ENCODE assay signal across 21 cellular contexts in the genomic region with DNA sequence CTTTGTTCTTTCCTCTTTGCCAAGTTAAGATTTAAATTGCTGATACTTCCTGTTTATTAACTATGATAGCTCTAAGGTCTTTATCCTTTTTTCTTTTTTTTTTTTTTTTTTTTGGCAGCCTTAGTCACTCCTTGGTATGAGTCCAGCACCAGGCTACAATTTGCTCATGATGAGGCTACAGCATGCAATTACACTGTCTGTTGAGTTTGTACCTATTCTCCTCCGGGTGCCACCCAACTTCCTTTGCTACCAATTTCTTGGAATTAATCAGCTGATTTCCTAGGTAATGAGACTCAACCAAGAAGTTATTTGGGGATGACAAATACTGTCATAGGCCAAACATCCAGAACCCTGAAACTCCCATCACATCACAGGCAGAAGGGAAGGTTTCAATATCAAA. TPM values are rescaled to one million over a fixed set of nuclear protein-coding genes. Genes with fewer than 3 reads are reported as not detected.
"Had no signal": no experiment of that assay in that cellular context is flagged by ENCODE, and none has a peak within 500 bp of the region (broad histone marks: within the 10 kb centered on the region; RNA-seq: fewer than 3 reads in every experiment).

No MANE protein-coding gene starts in this region.

- H3K27ac Mint-ChIP-seq: activated CD8-positive, alpha-beta T cell treated with anti-CD3 and anti-CD28 coated beads for 36 hours; activated T-helper 1 cell treated with anti-CD3 and anti-CD28 coated beads, Interleukin-12 subunit alpha, Interleukin-12 subunit beta, Interleukin-2, Interleukin-4 antibody, amounts not matched to agents 30 ng/mL and 10 ng/mL and 1 ng/mL, durations not matched to agents 14 hours and 24 hours and 36 hours; endodermal cell; natural killer cell; stimulated activated memory B cell treated with anti-CD40 and anti-IgM and Interleukin-4, amounts not matched to agents 10 μg/mL and 1 μg/mL and 100 μg/mL, for 72 hours had no signal

- DNase-seq: activated CD4-positive, alpha-beta T cell treated with anti-CD3 and anti-CD28 coated beads for 4 hours; activated CD8-positive, alpha-beta T cell treated with anti-CD3 and anti-CD28 coated beads for 36 hours; activated naive CD4-positive, alpha-beta T cell treated with Interleukin-2 at 50 U/mL for 16 hours; aorta; endodermal cell; hippocampal formation; mesendoderm; natural killer cell; nucleus accumbens; retina; stimulated activated CD4-positive, alpha-beta T cell treated with anti-CD3 and anti-CD28 coated beads, Interleukin-2, amount 100 ng/mL, for 48 hours; thyroid gland had no signal

- ATAC-seq: activated CD8-positive, alpha-beta T cell treated with anti-CD3 and anti-CD28 coated beads for 36 hours; natural killer cell had no signal

- H3K36me3 Mint-ChIP-seq: natural killer cell; stimulated activated memory B cell treated with anti-CD40 and anti-IgM and Interleukin-4, amounts not matched to agents 10 μg/mL and 1 μg/mL and 100 μg/mL, for 72 hours had no signal

- H3K4me1 Mint-ChIP-seq: endodermal cell had no signal

- H3K27me3 Mint-ChIP-seq: stimulated activated memory B cell treated with anti-CD40 and anti-IgM and Interleukin-4, amounts not matched to agents 10 μg/mL and 1 μg/mL and 100 μg/mL, for 72 hours had no signal

- H3K4me3 Mint-ChIP-seq: activated CD8-positive, alpha-beta T cell treated with anti-CD3 and anti-CD28 coated beads for 36 hours; activated T-helper 1 cell treated with anti-CD3 and anti-CD28 coated beads, Interleukin-12 subunit alpha, Interleukin-12 subunit beta, Interleukin-2, Interleukin-4 antibody, amounts not matched to agents 30 ng/mL and 10 ng/mL and 1 ng/mL, durations not matched to agents 14 hours and 24 hours and 36 hours; endodermal cell; natural killer cell; stimulated activated memory B cell treated with anti-CD40 and anti-IgM and Interleukin-4, amounts not matched to agents 10 μg/mL and 1 μg/mL and 100 μg/mL, for 72 hours had no signal

- H3K9me3 Mint-ChIP-seq: activated CD8-positive, alpha-beta T cell treated with anti-CD3 and anti-CD28 coated beads for 36 hours; activated T-helper 1 cell treated with anti-CD3 and anti-CD28 coated beads, Interleukin-12 subunit alpha, Interleukin-12 subunit beta, Interleukin-2, Interleukin-4 antibody, amounts not matched to agents 30 ng/mL and 10 ng/mL and 1 ng/mL, durations not matched to agents 14 hours and 24 hours and 36 hours; natural killer cell had no signal

RNA-seq across cellular contexts. Expression of a gene that starts 25.5 kb away (rescaled TPM):
- total RNA-seq: activated CD8-positive, alpha-beta T cell treated with anti-CD3 and anti-CD28 coated beads for 36 hours; aorta; cerebellum; dermis microvascular lymphatic vessel endothelial cell; endodermal cell; fibroblast of villous mesenchyme; kidney epithelial cell; urinary bladder had no signal

RNA-seq across cellular contexts. Expression of a gene that starts 31.8 kb away (rescaled TPM):
- total RNA-seq: activated CD8-positive, alpha-beta T cell treated with anti-CD3 and anti-CD28 coated beads for 36 hours; activated T-helper 1 cell treated with anti-CD3 and anti-CD28 coated beads, Interleukin-12 subunit alpha, Interleukin-12 subunit beta, Interleukin-2, Interleukin-4 antibody, amounts not matched to agents 30 ng/mL and 10 ng/mL and 1 ng/mL, durations not matched to agents 14 hours and 24 hours and 36 hours; aorta; cerebellum; dermis microvascular lymphatic vessel endothelial cell; endodermal cell; fibroblast of villous mesenchyme; kidney epithelial cell; liver; natural killer cell; T-helper 1 cell treated with Interleukin-12 subunit alpha and Interleukin-12 subunit beta and Interleukin-4 antibody, amounts not matched to agents 30 ng/mL and 1 ng/mL, for 36 hours; urinary bladder had no signal
